In genomic region chr5:162638849-162639248, GRCh38 we compare ENCODE assay signal across 29 cellular contexts.
"Had no signal": no experiment of that assay in that cellular context is flagged by ENCODE, and none has a peak within 500 bp of the region (broad histone marks: within the 10 kb centered on the region; RNA-seq: fewer than 3 reads in every experiment).

No MANE protein-coding gene starts in this region.

- H3K27ac ChIP-seq: adrenal gland, body of pancreas, breast epithelium, Peyer's patch, SJSA1 had no signal

- H3K9me3 ChIP-seq: SK-N-SH had no signal

- H3K9me2 ChIP-seq: SK-N-SH had no signal

- H3K4me3 ChIP-seq: adrenal gland, body of pancreas, breast epithelium, Peyer's patch, SJSA1 had no signal

- ATAC-seq: activated CD4-positive, alpha-beta T cell treated with anti-CD3 and anti-CD28 coated beads for 36 hours; activated CD4-positive, CD25-positive, alpha-beta regulatory T cell treated with anti-CD3 and anti-CD28 coated beads, Interleukin-2, amount 50 U/mL, for 24 hours; activated CD8-positive, alpha-beta T cell treated with anti-CD3 and anti-CD28 coated beads, Interleukin-2, amount 10 ng/mL, durations not matched to agents 7 days and 5 days; activated naive CD4-positive, alpha-beta T cell treated with anti-CD3 and anti-CD28 coated beads, Interleukin-2, amount 50 U/mL, for 72 hours; body of pancreas; PC-3 had no signal

- DNase-seq: activated CD4-positive, alpha-beta T cell treated with anti-CD3 and anti-CD28 coated beads for 36 hours; activated CD4-positive, alpha-beta T cell treated with anti-CD3 and anti-CD28 coated beads, Interleukin-2, amount 10 ng/mL, durations not matched to agents 7 days and 5 days; activated CD4-positive, alpha-beta T cell treated with anti-CD3 and anti-CD28 coated beads, Interleukin-2, amount 50 U/mL, for 48 hours; activated CD8-positive, alpha-beta T cell treated with anti-CD3 and anti-CD28 coated beads, Interleukin-2, amount 10 ng/mL, durations not matched to agents 7 days and 5 days; activated gamma-delta T cell treated with Interleukin-2 at 50 U/mL for 16 hours; activated naive CD4-positive, alpha-beta T cell treated with anti-CD3 and anti-CD28 coated beads for 36 hours; activated T-cell treated with anti-CD3 and anti-CD28 coated beads, Interleukin-2, amount 50 U/mL, for 24 hours; adrenal gland; body of pancreas; NCI-H1092 treated with DMSO at 0.1 percent for 48 hours; NCI-H1436; NCI-H1694; NCI-H1930; NCI-H2081 treated with DMSO at 0.1 percent for 48 hours; NCI-H226; NCI-H524 treated with DMSO at 0.1 percent for 48 hours; PC-3; Peyer's patch; RPMI8226; SHP77 treated with DMSO at 0.1 percent for 48 hours; SK-N-SH had no signal

- H3K4me1 ChIP-seq: adrenal gland, body of pancreas, breast epithelium, Peyer's patch, SJSA1 had no signal

- H3K27me3 ChIP-seq: adrenal gland, body of pancreas, breast epithelium, Peyer's patch, SJSA1 had no signal

- H3K27me3 Mint-ChIP-seq: activated CD4-positive, alpha-beta T cell treated with anti-CD3 and anti-CD28 coated beads for 36 hours; activated CD4-positive, alpha-beta T cell treated with anti-CD3 and anti-CD28 coated beads, Interleukin-2, amount 10 ng/mL, durations not matched to agents 7 days and 5 days; activated T-cell treated with anti-CD3 and anti-CD28 coated beads, Interleukin-2, amount 50 U/mL, for 24 hours had no signal

- H3K4me3 Mint-ChIP-seq: activated CD4-positive, alpha-beta T cell treated with anti-CD3 and anti-CD28 coated beads for 36 hours; activated CD4-positive, alpha-beta T cell treated with anti-CD3 and anti-CD28 coated beads, Interleukin-2, amount 10 ng/mL, durations not matched to agents 7 days and 5 days; activated CD8-positive, alpha-beta T cell treated with anti-CD3 and anti-CD28 coated beads, Interleukin-2, amount 10 ng/mL, durations not matched to agents 7 days and 5 days; activated naive CD4-positive, alpha-beta T cell treated with anti-CD3 and anti-CD28 coated beads for 36 hours; activated T-cell treated with anti-CD3 and anti-CD28 coated beads, Interleukin-2, amount 50 U/mL, for 24 hours; T-helper 1 cell treated with Interleukin-12 subunit alpha and Interleukin-12 subunit beta and Interleukin-4 antibody, amounts not matched to agents 30 μg/mL and 1 μg/mL, for 36 hours; T-helper 2 cell treated with Interferon-gamma antibody and Interleukin-4, amounts not matched to agents 5 μg/mL and 100 μg/mL, for 36 hours had no signal

- H3K36me3 ChIP-seq: adrenal gland, breast epithelium, Peyer's patch, SJSA1 had no signal

- H3K4me1 Mint-ChIP-seq: activated CD4-positive, alpha-beta T cell treated with anti-CD3 and anti-CD28 coated beads for 36 hours; activated CD4-positive, alpha-beta T cell treated with anti-CD3 and anti-CD28 coated beads, Interleukin-2, amount 10 ng/mL, durations not matched to agents 7 days and 5 days had no signal

- FAIRE-seq: astrocyte, TTC549 had no signal

- H3K27ac Mint-ChIP-seq: activated CD4-positive, alpha-beta T cell treated with anti-CD3 and anti-CD28 coated beads for 36 hours; activated CD4-positive, alpha-beta T cell treated with anti-CD3 and anti-CD28 coated beads, Interleukin-2, amount 10 ng/mL, durations not matched to agents 7 days and 5 days; activated CD8-positive, alpha-beta T cell treated with anti-CD3 and anti-CD28 coated beads, Interleukin-2, amount 10 ng/mL, durations not matched to agents 7 days and 5 days; activated naive CD4-positive, alpha-beta T cell treated with anti-CD3 and anti-CD28 coated beads for 36 hours; activated naive CD4-positive, alpha-beta T cell treated with anti-CD3 and anti-CD28 coated beads, Interleukin-2, amount 50 U/mL, for 72 hours; activated T-cell treated with anti-CD3 and anti-CD28 coated beads, Interleukin-2, amount 50 U/mL, for 24 hours; T-helper 1 cell treated with Interleukin-12 subunit alpha and Interleukin-12 subunit beta and Interleukin-4 antibody, amounts not matched to agents 30 μg/mL and 1 μg/mL, for 36 hours; T-helper 2 cell treated with Interferon-gamma antibody and Interleukin-4, amounts not matched to agents 5 μg/mL and 100 μg/mL, for 36 hours had no signal

- H3K9ac ChIP-seq: SK-N-SH had no signal

- H3K4me2 ChIP-seq: SK-N-SH had no signal
